18 cellular contexts compared by ENCODE assay signal in the genomic region with DNA sequence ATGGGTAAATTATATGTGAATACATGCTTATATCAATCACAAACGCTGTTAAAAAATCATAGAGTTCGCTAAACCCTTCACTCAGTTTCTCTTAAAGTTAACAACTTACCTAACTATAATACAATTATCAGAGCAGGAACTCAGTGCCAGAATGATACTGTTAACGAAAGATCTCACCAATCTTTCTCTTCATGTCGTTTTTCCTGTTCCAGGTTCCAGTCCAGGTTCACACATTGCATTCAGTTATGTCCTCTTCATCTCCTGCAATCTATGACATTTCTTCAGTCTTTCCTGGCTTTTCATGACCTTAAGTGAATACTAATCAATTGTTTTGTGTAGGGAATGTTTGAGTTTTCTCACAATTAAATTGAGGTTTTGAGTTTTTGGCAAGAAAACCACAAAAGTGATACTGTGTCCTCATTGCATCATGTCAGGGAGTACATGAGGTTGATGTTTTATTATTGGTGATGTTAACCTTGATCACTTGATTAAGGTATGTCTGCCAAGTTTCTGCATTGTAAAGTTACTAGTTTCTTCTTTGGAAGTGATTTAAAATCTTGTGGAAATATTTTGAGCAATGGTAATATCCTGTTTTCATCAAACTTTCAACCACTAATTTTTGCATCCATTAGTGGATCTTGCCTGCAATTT.
A peak's percentile ranks its signal among the peaks of the same experiment; 100 is the strongest.
DNase-seq lines count a peak whose midpoint lies in the region; FAIRE-seq and TF ChIP-seq lines count a peak whose summit lies in the region.
"Had no signal": no experiment of that assay in that cellular context is flagged by ENCODE, and none has a peak within 500 bp of the region (broad histone marks: within the 10 kb centered on the region; RNA-seq: fewer than 3 reads in every experiment).

No MANE protein-coding gene starts in this region.

- no peaks in the 10 kb centered on the region for H3K36me3 ChIP-seq in ovary
- H3K36me3 ChIP-seq: BLaER1 had no signal

- 81 to 87% (median 84%) methylated on average over 4 of the region's 4 CpGs for WGBS in ovary, 3 donors

- no peaks in the 10 kb centered on the region for H3K9me3 ChIP-seq in ovary

- FAIRE-seq in D721Med (lab: Jason Lieb, UNC): peak; percentile 96
- FAIRE-seq: GM12892, GM19239, H1 had no signal

- H3K4me3 ChIP-seq in AG10803 (ENCODE audit: low read length) (no peak overlapping the region), fibroblast of villous mesenchyme (ENCODE audit: low read depth, low read length) (no peak overlapping the region), ovary (no peak overlapping the region)
- H3K4me3 ChIP-seq: BLaER1, GM23248 had no signal

- TF ChIP-seq EP300 in ovary (IDR thresholded peaks at IDR 0.05): no peak

- H3K4me1 ChIP-seq in ovary (ENCODE audit: insufficient read depth): no peaks in the 10 kb centered on the region
- H3K4me1 ChIP-seq: BLaER1 had no signal

- no peak for TF ChIP-seq POLR2A in ovary (IDR thresholded peaks at IDR 0.05)

- DNase-seq in AG10803 (ENCODE audit: low read depth): peak; percentile 28
- no peak for DNase-seq in D721Med (ENCODE audit: insufficient read length, low spot score)
- DNase-seq in fibroblast of villous mesenchyme (ENCODE audit: low read depth): peak; percentile 84
- no peak for DNase-seq in DMS79 treated with DMSO at 0.1 percent for 48 hours (lab: John Stamatoyannopoulos, UW)
- DNase-seq in ovary: no peak
- no peak for DNase-seq in occipital lobe (lab: John Stamatoyannopoulos, UW)
- DNase-seq: CD4-positive, CD25-positive, alpha-beta regulatory T cell; CD8-positive, alpha-beta T cell; DMS53; DND-41; GM23248; H7; HCEC 1CT had no signal

- intact Hi-C loops in ovary (cut with DNase I): no loop called here

- no peaks in the 10 kb centered on the region for H3K27me3 ChIP-seq in ovary
- H3K27me3 ChIP-seq: BLaER1 had no signal

- H3K27ac ChIP-seq in ovary: no peak overlapping the region
- H3K27ac ChIP-seq: BLaER1, C4-2B, GM23248 had no signal

- TF ChIP-seq CTCF in AG10803 (conservative IDR thresholded peaks at IDR 0.05; ENCODE audit: low read length): no peak
- TF ChIP-seq CTCF in D721Med (IDR thresholded peaks at IDR 0.05; ENCODE audit: insufficient read depth, missing control alignments): no peak
- no peak for TF ChIP-seq CTCF in fibroblast of villous mesenchyme (IDR thresholded peaks at IDR 0.05; ENCODE audit: insufficient read depth, low read depth, low read length)
- no peak for TF ChIP-seq CTCF in ovary (IDR thresholded peaks at IDR 0.05)

Comparison
In these comparisons a context has a peak if more than half of its experiments do, and no peak if none do; other contexts are left out.
1. DNase-seq: peak in AG10803 (single experiment) and fibroblast of villous mesenchyme (single experiment); none in D721Med (single experiment), DMS79 treated with DMSO at 0.1 percent for 48 hours (single experiment), ovary (0 of 5) and occipital lobe (single experiment).